In genomic region chr1:150596095-150596892, GRCh38 we compare ENCODE assay signal across 17 cellular contexts. TPM values are rescaled to one million over a fixed set of nuclear protein-coding genes. Genes with fewer than 3 reads are reported as not detected.
DNase-seq lines count a peak whose midpoint lies in the region; ATAC-seq, FAIRE-seq and TF ChIP-seq lines count a peak whose summit lies in the region.
"Had no signal": no experiment of that assay in that cellular context is flagged by ENCODE, and none has a peak within 500 bp of the region (broad histone marks: within the 10 kb centered on the region; RNA-seq: fewer than 3 reads in every experiment).

No MANE protein-coding gene starts in this region.

- no peak for TF ChIP-seq EP300 in HepG2 (IDR thresholded peaks at IDR 0.05; ENCODE audit: low read depth in 2 of 2, low read length in 2 of 2)
- TF ChIP-seq EP300 in HepG2 (CRISPR knock-in tag; IDR thresholded peaks at IDR 0.05; ENCODE audit: borderline replicate concordance) = no peak

- no peaks in the 10 kb centered on the region for H3K27me3 ChIP-seq in CD4-positive, alpha-beta memory T cell (ENCODE audit: insufficient read depth, low read length)
- H3K27me3 ChIP-seq in bronchial epithelial cell (ENCODE audit: control insufficient read depth, insufficient read depth, low read length) (no peaks in the 10 kb centered on the region), mucosa of rectum (ENCODE audit: control insufficient read depth in 2 of 2, insufficient read depth in 2 of 2, low read length in 2 of 2) (no peaks in the 10 kb centered on the region), pancreas (no peaks in the 10 kb centered on the region), HepG2 (ENCODE audit: control insufficient read depth in 1 of 2, insufficient read depth in 2 of 2, low read length in 2 of 2) (no peaks in the 10 kb centered on the region)
- H3K27me3 ChIP-seq: vagina had no signal

- no peak overlapping the region for H3K4me3 ChIP-seq in CD4-positive, alpha-beta memory T cell (ENCODE audit: low read length in 2 of 2)
- H3K4me3 ChIP-seq in bronchial epithelial cell (ENCODE audit: low read depth, low read length) (no peak overlapping the region), mucosa of rectum (ENCODE audit: low read length in 2 of 2) (no peak overlapping the region), pancreas (no peak overlapping the region), HepG2 (replicated peaks in 1 of 3; ENCODE audit: insufficient read depth in 1 of 3, low read depth in 2 of 3, low read length in 3 of 3) (no peak overlapping the region)
- H3K4me3 ChIP-seq: vagina had no signal

- DNase-seq in CD4-positive, alpha-beta memory T cell = peak in 3 of 5 donors; percentile 41 to 48 (median 42)
- DNase-seq in LoVo (ENCODE audit: low spot score) (peak; percentile 40), bronchial epithelial cell (ENCODE audit: low read depth) (peak; percentile 54), pancreas (no peak), NCI-H2196 treated with DMSO at 0.1 percent for 48 hours (lab: John Stamatoyannopoulos, UW; ENCODE audit: unreplicated experiment) (no peak), HepG2 (ENCODE audit: low spot score) (no peak)
- DNase-seq: activated T-cell treated with anti-CD3 and anti-CD28 coated beads, Interleukin-2, amount 50 U/mL, for 4 hours; GDM1; midbrain; NCI-H1048; stimulated activated CD4-positive, alpha-beta T cell treated with anti-CD3 and anti-CD28 coated beads, Interleukin-4, amount 100 ng/mL, for 1 hour had no signal

- FAIRE-seq in bronchial epithelial cell (lab: Jason Lieb, UNC) (no peak), pancreas (lab: Jason Lieb, UNC) (no peak), HepG2 (lab: Jason Lieb, UNC) (no peak)
- FAIRE-seq: frontal cortex had no signal

- H3K36me3 ChIP-seq in CD4-positive, alpha-beta memory T cell (ENCODE audit: insufficient read depth, low read length) = no peaks in the 10 kb centered on the region
- H3K36me3 ChIP-seq in bronchial epithelial cell (ENCODE audit: control insufficient read depth, insufficient read depth, low read length) (no peaks in the 10 kb centered on the region), mucosa of rectum (ENCODE audit: control insufficient read depth in 2 of 2, insufficient read depth in 2 of 2, low read length in 2 of 2) (peaks cover 0 to 2% of the 10 kb centered on the region in 2 donors), pancreas (no peaks in the 10 kb centered on the region), HepG2 (replicated peaks in 1 of 2; ENCODE audit: control insufficient read depth in 1 of 2, insufficient read depth in 2 of 2, low read length in 2 of 2) (peaks cover 0 to 1% of the 10 kb centered on the region in 2 experiments; a peak in 2 of 5 replicates)
- H3K36me3 ChIP-seq: vagina had no signal

- H3K9ac ChIP-seq in mucosa of rectum (ENCODE audit: low read depth in 1 of 2, low read length in 2 of 2) (no peak overlapping the region), HepG2 (ENCODE audit: insufficient read depth, low read depth, low read length) (no peak overlapping the region)

- H3K9me3 Mint-ChIP-seq in CD4-positive, alpha-beta memory T cell = no peaks in the 10 kb centered on the region
- H3K9me3 Mint-ChIP-seq: activated T-cell treated with anti-CD3 and anti-CD28 coated beads, Interleukin-2, amount 50 U/mL, for 4 hours had no signal

- peaks cover 10 to 13% (median 12%) of the 10 kb centered on the region in 4 donors for H3K4me1 Mint-ChIP-seq in CD4-positive, alpha-beta memory T cell

- in situ Hi-C loops in HepG2 (cut with HindIII; ENCODE audit: extremely low pct_ligation_motif_present, low pct_unique_long_range_greater_than_20kb) = no loop called here

- H3K4me2 ChIP-seq in HepG2 (ENCODE audit: low read depth, low read length) = no peak overlapping the region

- H3K36me3 Mint-ChIP-seq in CD4-positive, alpha-beta memory T cell = peaks cover 8 to 12% of the 10 kb centered on the region in 2 donors

- H4K20me1 ChIP-seq in HepG2 (ENCODE audit: insufficient read depth, low read length) = no peaks in the 10 kb centered on the region

- TF ChIP-seq RAD21 in HepG2 (CRISPR knock-in tag; IDR thresholded peaks at IDR 0.05) = no peak

- POLR2A ChIA-PET in CD4-positive, alpha-beta memory T cell (lab: Charles Lee; ENCODE audit: partially characterized antibody) = interaction anchor here (0.9 to 2.4 kb wide), 2 partner anchors 20 to 36 kb away, joined by 3 to 8 read pairs; no protein-coding TSS in a partner anchor
- POLR2A ChIA-PET in HepG2 (lab: Yijun Ruan, JAX) = interaction anchor here (1.1 to 4.3 kb wide), 6 partner anchors 16 to 33 kb away, joined by 3 to 27 read pairs (median 5); partner anchors contain the start of gene MCL1

- 92% methylated on average over 7 of the region's 7 CpGs for WGBS in pancreas, 2 donors
- WGBS in HepG2 (ENCODE audit: low lambda C conversion rate) = 93% methylated on average over 7 of the region's 7 CpGs

- CTCF ChIA-PET in CD4-positive, alpha-beta memory T cell (lab: Charles Lee; ENCODE audit: partially characterized antibody) = interaction anchor here (1.0 to 1.6 kb wide), 2 partner anchors 35 to 37 kb away, joined by 3 to 4 read pairs; no protein-coding TSS in a partner anchor
- CTCF ChIA-PET in HepG2 (lab: Yijun Ruan, JAX; ENCODE audit: low intra/inter-chr PET ratio, low total read pairs) = no interaction called here

- H3K9me3 ChIP-seq in CD4-positive, alpha-beta memory T cell (ENCODE audit: control insufficient read depth in 1 of 2, low read length in 2 of 2) = no peaks in the 10 kb centered on the region
- H3K9me3 ChIP-seq in mucosa of rectum (ENCODE audit: control insufficient read depth in 2 of 2, low read length in 2 of 2) (no peaks in the 10 kb centered on the region), pancreas (no peaks in the 10 kb centered on the region), HepG2 (ENCODE audit: low read length) (no peaks in the 10 kb centered on the region)
- H3K9me3 ChIP-seq: vagina had no signal

- H3K27ac Mint-ChIP-seq in CD4-positive, alpha-beta memory T cell = peak overlapping the region; percentile 62 to 95 (median 79)

- TF ChIP-seq CTCF in bronchial epithelial cell (IDR thresholded peaks at IDR 0.05; ENCODE audit: insufficient read depth, low read length, severe bottlenecking) = no peak
- TF ChIP-seq CTCF in pancreas (IDR thresholded peaks at IDR 0.05) = no peak
- no peak for TF ChIP-seq CTCF in HepG2 (CRISPR knock-in tag; IDR thresholded peaks at IDR 0.05)

- ATAC-seq in pancreas (no peak), GM21786 (IDR thresholded peaks at IDR 0.05; ENCODE audit: unreplicated experiment) (no peak), HepG2 (no peak)
- ATAC-seq: activated T-cell treated with anti-CD3 and anti-CD28 coated beads, Interleukin-2, amount 50 U/mL, for 4 hours had no signal

- no peak overlapping the region for H3K27ac ChIP-seq in CD4-positive, alpha-beta memory T cell (ENCODE audit: low read depth, low read length)
- peak overlapping the region; percentile 32 to 57 for H3K27ac ChIP-seq in mucosa of rectum (ENCODE audit: low read depth in 2 of 2, low read length in 2 of 2)
- no peak overlapping the region for H3K27ac ChIP-seq in pancreas
- no peak overlapping the region for H3K27ac ChIP-seq in HepG2 (ENCODE audit: extremely low read length, insufficient read depth, low read length)
- H3K27ac ChIP-seq: C4-2B, vagina had no signal

- BruUV-seq in HepG2 (replicated peaks; lab: Mats Ljungman, UMichigan) = no TSS peak

- peak overlapping the region in 7 of 8 donors; percentile 8 to 63 (median 31) for H3K4me3 Mint-ChIP-seq in CD4-positive, alpha-beta memory T cell
- H3K4me3 Mint-ChIP-seq: activated T-cell treated with anti-CD3 and anti-CD28 coated beads, Interleukin-2, amount 50 U/mL, for 4 hours had no signal

- H3K27me3 Mint-ChIP-seq in CD4-positive, alpha-beta memory T cell = no peaks in the 10 kb centered on the region

- intact Hi-C loops in CD4-positive, alpha-beta memory T cell (cut with micrococcal nuclease) = no loop called here
- intact Hi-C loops in pancreas (cut with DNase I) (no loop called here), HepG2 (cut with micrococcal nuclease; ENCODE audit: unreplicated experiment) (no loop called here)

- H2AFZ ChIP-seq in HepG2 (ENCODE audit: low read length) = no peak overlapping the region

- no peaks in the 10 kb centered on the region for H3K79me2 ChIP-seq in HepG2 (ENCODE audit: insufficient read depth, low read length)

- no peak for TF ChIP-seq POLR2A in HepG2 (IDR thresholded peaks at IDR 0.05; ENCODE audit: insufficient read depth in 1 of 2, low read depth in 2 of 2, low read length in 2 of 2)

- peaks cover 8% of the 10 kb centered on the region for H3K4me1 ChIP-seq in CD4-positive, alpha-beta memory T cell (ENCODE audit: insufficient read depth, low read length)
- H3K4me1 ChIP-seq in mucosa of rectum (ENCODE audit: control insufficient read depth in 2 of 2, insufficient read depth in 2 of 2, low read length in 2 of 2) = peaks cover 0 to 3% of the 10 kb centered on the region in 2 donors
- no peaks in the 10 kb centered on the region for H3K4me1 ChIP-seq in pancreas
- H3K4me1 ChIP-seq in HepG2 (ENCODE audit: insufficient read depth, low read length) = peaks cover 46% of the 10 kb centered on the region
- H3K4me1 ChIP-seq: vagina had no signal

RNA-seq across cellular contexts. Expression of gene MCL1, which starts 16.9 kb away (rescaled TPM):
- 100 to 1,000 TPM; 314 to 331 TPM for total RNA-seq in CD4-positive, alpha-beta memory T cell
- 100 to 1,000 TPM; 116 to 207 TPM for polyA plus RNA-seq in CD4-positive, alpha-beta memory T cell
- total RNA-seq in bronchial epithelial cell (247 and 280 TPM in 2 replicates), pancreas (100 to 1,000 TPM in 3 of 6 donors, 10 to 100 TPM in 3; 91.6 to 163 (median 108) TPM), HepG2 (2016; rRNA removed; fragmentation: Illumina TruSeq; extraction: Trizol) (113 and 125 TPM in 2 replicates)
- polyA plus RNA-seq in pancreas (10 to 100 TPM; 69.2 to 95.7 TPM), HepG2 (2011; rRNA removed) (69.5 and 70.6 TPM in 2 replicates)
- 16.3 and 19.0 TPM in 2 replicates for total RNA-seq in HepG2 (2016; cell fraction: cytosol; rRNA removed; fragmentation: Illumina TruSeq; extraction: Trizol; ENCODE audit: low read depth)
- 108 and 127 TPM in 2 replicates for total RNA-seq in HepG2 (2016; cell fraction: insoluble cytoplasmic fraction; rRNA removed; fragmentation: Illumina TruSeq; extraction: Trizol)
- 41.9 and 48.9 TPM in 2 replicates for total RNA-seq in HepG2 (2016; cell fraction: membrane; rRNA removed; fragmentation: Illumina TruSeq; extraction: Trizol)
- total RNA-seq in HepG2 (2016; cell fraction: nucleus; rRNA removed; fragmentation: Illumina TruSeq; extraction: Trizol) = 150 and 151 TPM in 2 replicates
- 40.6 and 51.3 TPM in 2 replicates for polyA plus RNA-seq in HepG2 (2011; cell fraction: cytosol; rRNA removed)
- polyA plus RNA-seq in HepG2 (2011; cell fraction: nucleus; rRNA removed) = 127 and 138 TPM in 2 replicates
- polyA plus RNA-seq in HepG2 (2012) = 59.5 and 80.1 TPM in 2 replicates
- 5.6 and 6.4 TPM in 2 replicates for polyA plus RNA-seq in HepG2 (2016; cell fraction: cytosol; fragmentation: Illumina TruSeq; extraction: Trizol; ENCODE audit: low read depth)
- 99.4 and 100.0 TPM in 2 replicates for polyA plus RNA-seq in HepG2 (2016; cell fraction: insoluble cytoplasmic fraction; fragmentation: Illumina TruSeq; extraction: Trizol; ENCODE audit: low read depth)
- 21.9 and 23.4 TPM in 2 replicates for polyA plus RNA-seq in HepG2 (2016; cell fraction: membrane; fragmentation: Illumina TruSeq; extraction: Trizol; ENCODE audit: low read depth)
- polyA plus RNA-seq in HepG2 (2016; cell fraction: nucleus; fragmentation: Illumina TruSeq; extraction: Trizol; ENCODE audit: insufficient read depth, low read depth) = 207 and 216 TPM in 2 replicates
- polyA minus RNA-seq in HepG2 (2011; rRNA and poly(A)+ RNA removed; ENCODE audit: low replicate concordance) = 65.4 and 90.8 TPM in 2 replicates
- polyA minus RNA-seq in HepG2 (2011; cell fraction: cytosol; rRNA and poly(A)+ RNA removed) = 72.9 and 73.2 TPM in 2 replicates
- 152 and 196 TPM in 2 replicates for polyA minus RNA-seq in HepG2 (2011; cell fraction: nucleus; rRNA and poly(A)+ RNA removed)

RNA-seq across cellular contexts. Expression of gene ENSA, which starts 33.1 kb away (rescaled TPM):
- total RNA-seq in CD4-positive, alpha-beta memory T cell = 100 to 1,000 TPM in 1 of 2 experiments, 10 to 100 TPM in 1; 99.7 to 101 TPM
- 10 to 100 TPM; 52.4 to 55.2 TPM for polyA plus RNA-seq in CD4-positive, alpha-beta memory T cell
- 123 and 124 TPM in 2 replicates for total RNA-seq in bronchial epithelial cell
- 10 to 100 TPM; 53.9 to 76.3 (median 67.9) TPM for total RNA-seq in pancreas
- 10 to 100 TPM; 62.6 to 86.0 TPM for polyA plus RNA-seq in pancreas
- total RNA-seq in HepG2 (2016; rRNA removed; fragmentation: Illumina TruSeq; extraction: Trizol) = 111 and 137 TPM in 2 replicates
- total RNA-seq in HepG2 (2016; cell fraction: cytosol; rRNA removed; fragmentation: Illumina TruSeq; extraction: Trizol; ENCODE audit: low read depth) = 32.7 and 33.3 TPM in 2 replicates
- total RNA-seq in HepG2 (2016; cell fraction: insoluble cytoplasmic fraction; rRNA removed; fragmentation: Illumina TruSeq; extraction: Trizol) = 104 and 136 TPM in 2 replicates
- 71.0 and 79.7 TPM in 2 replicates for total RNA-seq in HepG2 (2016; cell fraction: membrane; rRNA removed; fragmentation: Illumina TruSeq; extraction: Trizol)
- 59.2 and 64.7 TPM in 2 replicates for total RNA-seq in HepG2 (2016; cell fraction: nucleus; rRNA removed; fragmentation: Illumina TruSeq; extraction: Trizol)
- polyA plus RNA-seq in HepG2 (2011; rRNA removed) = 54.5 and 55.1 TPM in 2 replicates
- 35.3 and 39.9 TPM in 2 replicates for polyA plus RNA-seq in HepG2 (2011; cell fraction: cytosol; rRNA removed)
- 18.3 and 19.1 TPM in 2 replicates for polyA plus RNA-seq in HepG2 (2011; cell fraction: nucleus; rRNA removed)
- polyA plus RNA-seq in HepG2 (2012) = 68.7 and 69.6 TPM in 2 replicates
- polyA plus RNA-seq in HepG2 (2016; cell fraction: cytosol; fragmentation: Illumina TruSeq; extraction: Trizol; ENCODE audit: low read depth) = 46.8 and 50.7 TPM in 2 replicates
- polyA plus RNA-seq in HepG2 (2016; cell fraction: insoluble cytoplasmic fraction; fragmentation: Illumina TruSeq; extraction: Trizol; ENCODE audit: low read depth) = 203 and 211 TPM in 2 replicates
- 87.0 and 96.1 TPM in 2 replicates for polyA plus RNA-seq in HepG2 (2016; cell fraction: membrane; fragmentation: Illumina TruSeq; extraction: Trizol; ENCODE audit: low read depth)
- polyA plus RNA-seq in HepG2 (2016; cell fraction: nucleus; fragmentation: Illumina TruSeq; extraction: Trizol; ENCODE audit: insufficient read depth, low read depth) = 97.2 and 103 TPM in 2 replicates
- 25.8 and 53.2 TPM in 2 replicates for polyA minus RNA-seq in HepG2 (2011; rRNA and poly(A)+ RNA removed; ENCODE audit: low replicate concordance)
- polyA minus RNA-seq in HepG2 (2011; cell fraction: cytosol; rRNA and poly(A)+ RNA removed) = 16.0 and 18.2 TPM in 2 replicates
- polyA minus RNA-seq in HepG2 (2011; cell fraction: nucleus; rRNA and poly(A)+ RNA removed) = 34.9 and 47.6 TPM in 2 replicates

RNA-seq across cellular contexts. Expression of gene ADAMTSL4, which starts 47.1 kb away (rescaled TPM):
- total RNA-seq in CD4-positive, alpha-beta memory T cell = under 1 TPM; 0.23 to 0.33 TPM
- polyA plus RNA-seq in CD4-positive, alpha-beta memory T cell = under 1 TPM in 1 of 2 donors, not detected in 1; 0.24 TPM
- total RNA-seq in bronchial epithelial cell (1.2 and 1.6 TPM in 2 replicates), pancreas (1 to 10 TPM; 1.3 to 6.2 (median 3.0) TPM), HepG2 (2016; rRNA removed; fragmentation: Illumina TruSeq; extraction: Trizol) (1.9 and 3.9 TPM in 2 replicates)
- polyA plus RNA-seq in pancreas (1 to 10 TPM; 3.5 to 8.0 TPM), HepG2 (2011; rRNA removed) (15.1 and 16.4 TPM in 2 replicates)
- total RNA-seq in HepG2 (2016; cell fraction: cytosol; rRNA removed; fragmentation: Illumina TruSeq; extraction: Trizol; ENCODE audit: low read depth) = 1.3 and 1.4 TPM in 2 replicates
- 1.4 and 3.5 TPM in 2 replicates for total RNA-seq in HepG2 (2016; cell fraction: insoluble cytoplasmic fraction; rRNA removed; fragmentation: Illumina TruSeq; extraction: Trizol)
- total RNA-seq in HepG2 (2016; cell fraction: membrane; rRNA removed; fragmentation: Illumina TruSeq; extraction: Trizol) = 2.8 TPM in 2 replicates
- total RNA-seq in HepG2 (2016; cell fraction: nucleus; rRNA removed; fragmentation: Illumina TruSeq; extraction: Trizol) = 5.1 and 8.0 TPM in 2 replicates
- polyA plus RNA-seq in HepG2 (2011; cell fraction: cytosol; rRNA removed) = 7.9 and 8.3 TPM in 2 replicates
- polyA plus RNA-seq in HepG2 (2011; cell fraction: nucleus; rRNA removed) = 81.6 and 99.7 TPM in 2 replicates
- polyA plus RNA-seq in HepG2 (2012) = 6.4 and 10.9 TPM in 2 replicates
- 0.93 and 1.3 TPM in 2 replicates for polyA plus RNA-seq in HepG2 (2016; cell fraction: cytosol; fragmentation: Illumina TruSeq; extraction: Trizol; ENCODE audit: low read depth)
- polyA plus RNA-seq in HepG2 (2016; cell fraction: insoluble cytoplasmic fraction; fragmentation: Illumina TruSeq; extraction: Trizol; ENCODE audit: low read depth) = 4.0 and 4.2 TPM in 2 replicates
- polyA plus RNA-seq in HepG2 (2016; cell fraction: membrane; fragmentation: Illumina TruSeq; extraction: Trizol; ENCODE audit: low read depth) = 3.3 and 3.7 TPM in 2 replicates
- polyA plus RNA-seq in HepG2 (2016; cell fraction: nucleus; fragmentation: Illumina TruSeq; extraction: Trizol; ENCODE audit: insufficient read depth, low read depth) = 32.6 and 38.0 TPM in 2 replicates
- 5.9 and 8.8 TPM in 2 replicates for polyA minus RNA-seq in HepG2 (2011; rRNA and poly(A)+ RNA removed; ENCODE audit: low replicate concordance)
- 5.3 and 6.0 TPM in 2 replicates for polyA minus RNA-seq in HepG2 (2011; cell fraction: cytosol; rRNA and poly(A)+ RNA removed)
- 9.4 TPM in 2 replicates for polyA minus RNA-seq in HepG2 (2011; cell fraction: nucleus; rRNA and poly(A)+ RNA removed)
- total RNA-seq: HT-29 had no signal

Comparison
In these comparisons a context has a peak if more than half of its experiments do, and no peak if none do; other contexts are left out.
1. DNase-seq: peak in CD4-positive, alpha-beta memory T cell (3 of 5), LoVo (single experiment) and bronchial epithelial cell (single experiment); none in pancreas (0 of 6), NCI-H2196 treated with DMSO at 0.1 percent for 48 hours (single experiment) and HepG2 (single experiment).
2. H3K27ac ChIP-seq: peak in mucosa of rectum (2 of 2); none in CD4-positive, alpha-beta memory T cell (single experiment), pancreas (0 of 4) and HepG2 (single experiment).